ENCODE assay signal across 1 cellular context in genomic region chr18:12329125-12329698, GRCh38.
TF ChIP-seq lines count a peak whose summit lies in the region.

No MANE protein-coding gene starts in this region.

TF ChIP-seq in HepG2, 621 proteins besides CTCF, POLR2A, EP300 and RAD21:
- no peak for TF ChIP-seq ZNF724P (CRISPR knock-in tag; IDR thresholded peaks at IDR 0.05; ENCODE audit: borderline replicate concordance)
- TF ChIP-seq NKX3-1 (CRISPR knock-in tag; IDR thresholded peaks at IDR 0.05) = no peak
- TF ChIP-seq ZNF326 (CRISPR knock-in tag; IDR thresholded peaks at IDR 0.05; ENCODE audit: borderline replicate concordance) = no peak
- no peak for TF ChIP-seq ZSCAN21 (CRISPR knock-in tag; IDR thresholded peaks at IDR 0.05; ENCODE audit: borderline replicate concordance)
- no peak for TF ChIP-seq RFXANK (CRISPR knock-in tag; IDR thresholded peaks at IDR 0.05)
- no peak for TF ChIP-seq GTF3A (CRISPR knock-in tag; conservative IDR thresholded peaks at IDR 0.05)
- TF ChIP-seq ZNF136 (CRISPR knock-in tag; IDR thresholded peaks at IDR 0.05; ENCODE audit: low read depth) = no peak
- TF ChIP-seq SMAD1 (CRISPR knock-in tag; IDR thresholded peaks at IDR 0.05; ENCODE audit: borderline replicate concordance, low read depth) = no peak
- TF ChIP-seq SRSF1 (optimal IDR thresholded peaks at IDR 0.05; ENCODE audit: low read depth, low read length) = no peak
- no peak for TF ChIP-seq GZF1 (CRISPR knock-in tag; IDR thresholded peaks at IDR 0.05)
- TF ChIP-seq ATAD3A (CRISPR knock-in tag; IDR thresholded peaks at IDR 0.05) = no peak
- no peak for TF ChIP-seq KDM6A (CRISPR knock-in tag; IDR thresholded peaks at IDR 0.05; ENCODE audit: low read depth)
- TF ChIP-seq ZBTB46 (CRISPR knock-in tag; IDR thresholded peaks at IDR 0.05; ENCODE audit: borderline replicate concordance) = no peak
- TF ChIP-seq KLF11 (CRISPR knock-in tag; IDR thresholded peaks at IDR 0.05) = no peak
- TF ChIP-seq USF2 (IDR thresholded peaks at IDR 0.05; ENCODE audit: low read depth, low read length) = no peak
- no peak for TF ChIP-seq USF2 (CRISPR knock-in tag; IDR thresholded peaks at IDR 0.05; ENCODE audit: borderline replicate concordance)
